ENCODE assay signal across 15 cellular contexts in genomic region chr3:8318002-8318649, GRCh38.
A peak's percentile ranks its signal among the peaks of the same experiment; 100 is the strongest.
DNase-seq lines count a peak whose midpoint lies in the region; ATAC-seq, FAIRE-seq and TF ChIP-seq lines count a peak whose summit lies in the region.
"Had no signal": no experiment of that assay in that cellular context is flagged by ENCODE, and none has a peak within 500 bp of the region (broad histone marks: within the 10 kb centered on the region; RNA-seq: fewer than 3 reads in every experiment).

No MANE protein-coding gene starts in this region.

- DNase-seq in DMS153 (lab: John Stamatoyannopoulos, UW) (peak; percentile 63), HS-5 (ENCODE audit: low read depth) (peak; percentile 58), astrocyte (ENCODE audit: low read depth) (peak; percentile 27), kidney tubule cell (ENCODE audit: low spot score) (peak; percentile 62), head of caudate nucleus (no peak)
- DNase-seq: activated CD8-positive, alpha-beta memory T cell treated with anti-CD3 and anti-CD28 coated beads, Interleukin-2, amount 50 U/mL, for 48 hours; Calu3; NCI-H1436; spleen had no signal

- H3K27me3 ChIP-seq in astrocyte (ENCODE audit: insufficient read depth, low read length), result no peaks in the 10 kb centered on the region
- H3K27me3 ChIP-seq: spleen, suprapubic skin had no signal

- no peaks in the 10 kb centered on the region for H3K9me3 ChIP-seq in astrocyte (ENCODE audit: insufficient read depth, low read depth, low read length)
- H3K9me3 ChIP-seq: spleen, suprapubic skin had no signal

- TF ChIP-seq CTCF in astrocyte (IDR thresholded peaks at IDR 0.05; ENCODE audit: insufficient read depth, low read depth, low read length), result no peak

- FAIRE-seq in astrocyte (lab: Jason Lieb, UNC), result peak; percentile 41

- ATAC-seq in HG03095 (IDR thresholded peaks at IDR 0.05; ENCODE audit: unreplicated experiment) (no peak), GM19397 (IDR thresholded peaks at IDR 0.05; ENCODE audit: unreplicated experiment) (no peak)
- ATAC-seq: activated CD4-positive, CD25-positive, alpha-beta regulatory T cell treated with anti-CD3 and anti-CD28 coated beads, Interleukin-2, amount 50 U/mL, for 24 hours had no signal

- no peak overlapping the region for H3K9ac ChIP-seq in astrocyte (ENCODE audit: low read length)

- H3K27ac ChIP-seq in astrocyte (ENCODE audit: low read depth, low read length), result no peak overlapping the region
- H3K27ac ChIP-seq: epithelial cell of prostate, spleen, suprapubic skin had no signal

- peaks cover 17% of the 10 kb centered on the region for H3K4me1 ChIP-seq in astrocyte (ENCODE audit: insufficient read depth, low read length)
- H3K4me1 ChIP-seq: spleen, suprapubic skin had no signal

- no peaks in the 10 kb centered on the region for H3K36me3 Mint-ChIP-seq in astrocyte (ENCODE audit: low read depth, unreplicated experiment)
- H3K36me3 Mint-ChIP-seq: activated naive CD4-positive, alpha-beta T cell treated with anti-CD3 and anti-CD28 coated beads, Interleukin-2, amount 50 U/mL, for 24 hours had no signal

- H3K4me3 ChIP-seq in astrocyte (ENCODE audit: insufficient read depth, low read depth, low read length), result no peak overlapping the region
- H3K4me3 ChIP-seq: spleen, suprapubic skin had no signal

- peaks cover 6% of the 10 kb centered on the region for H3K4me1 Mint-ChIP-seq in astrocyte (ENCODE audit: low read depth, unreplicated experiment)
- H3K4me1 Mint-ChIP-seq: activated naive CD4-positive, alpha-beta T cell treated with anti-CD3 and anti-CD28 coated beads, Interleukin-2, amount 50 U/mL, for 24 hours had no signal

- H3K4me2 ChIP-seq in astrocyte (ENCODE audit: low read length), result peak overlapping the region; percentile 22

- H3K79me2 ChIP-seq in astrocyte (ENCODE audit: insufficient read depth, low read length), result no peaks in the 10 kb centered on the region

- intact Hi-C loops in head of caudate nucleus (cut with DNase I), result no loop called here

- H3K27ac Mint-ChIP-seq in astrocyte (ENCODE audit: unreplicated experiment), result peak overlapping the region; percentile 51
- H3K27ac Mint-ChIP-seq: activated naive CD4-positive, alpha-beta T cell treated with anti-CD3 and anti-CD28 coated beads, Interleukin-2, amount 50 U/mL, for 24 hours had no signal

- no peak overlapping the region for H2AFZ ChIP-seq in astrocyte (ENCODE audit: low read depth, low read length)

- H3K27me3 Mint-ChIP-seq in astrocyte (ENCODE audit: low read depth, unreplicated experiment), result no peaks in the 10 kb centered on the region
- H3K27me3 Mint-ChIP-seq: activated naive CD4-positive, alpha-beta T cell treated with anti-CD3 and anti-CD28 coated beads, Interleukin-2, amount 50 U/mL, for 24 hours had no signal

- H4K20me1 ChIP-seq in astrocyte (ENCODE audit: insufficient read depth, low read length), result no peaks in the 10 kb centered on the region

- peaks cover 1% of the 10 kb centered on the region for H3K9me3 Mint-ChIP-seq in astrocyte (ENCODE audit: unreplicated experiment)
- H3K9me3 Mint-ChIP-seq: activated naive CD4-positive, alpha-beta T cell treated with anti-CD3 and anti-CD28 coated beads, Interleukin-2, amount 50 U/mL, for 24 hours had no signal

- H3K4me3 Mint-ChIP-seq in astrocyte (ENCODE audit: unreplicated experiment), result no peak overlapping the region
- H3K4me3 Mint-ChIP-seq: activated naive CD4-positive, alpha-beta T cell treated with anti-CD3 and anti-CD28 coated beads, Interleukin-2, amount 50 U/mL, for 24 hours had no signal

- H3K36me3 ChIP-seq in astrocyte (ENCODE audit: insufficient read depth, low read length), result no peaks in the 10 kb centered on the region
- H3K36me3 ChIP-seq: spleen, suprapubic skin had no signal

Comparison
In these comparisons a context has a peak if more than half of its experiments do, and no peak if none do; other contexts are left out.
1. DNase-seq: peak in DMS153 (single experiment), HS-5 (single experiment), astrocyte (single experiment) and kidney tubule cell (single experiment); none in head of caudate nucleus (0 of 42).